Comparison of ENCODE assay signal across 15 cellular contexts in the genomic region with DNA sequence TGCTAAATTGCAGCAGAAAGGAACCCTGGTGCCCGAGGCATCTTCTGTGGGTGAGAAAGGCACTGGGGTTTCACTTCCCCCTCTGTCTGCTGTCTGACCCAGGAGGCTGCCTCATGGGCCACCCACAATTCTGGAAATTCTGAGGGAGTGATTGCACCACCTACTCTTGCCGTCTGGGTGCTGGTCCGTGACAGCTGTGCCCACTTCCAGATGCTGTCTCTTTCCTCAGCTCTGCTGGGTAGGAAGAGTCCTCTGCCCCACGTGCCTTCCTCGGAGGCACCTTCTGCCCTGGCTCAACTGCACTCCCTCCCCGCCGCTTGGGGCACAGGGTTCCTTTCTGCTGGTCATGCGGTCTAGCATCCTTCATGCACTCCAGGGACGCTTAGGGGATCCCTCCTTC.
DNase-seq lines count a peak whose midpoint lies in the region; ATAC-seq and TF ChIP-seq lines count a peak whose summit lies in the region.
"Had no signal": no experiment of that assay in that cellular context is flagged by ENCODE, and none has a peak within 500 bp of the region (broad histone marks: within the 10 kb centered on the region; RNA-seq: fewer than 3 reads in every experiment).

No MANE protein-coding gene starts in this region.

- no peak overlapping the region for H4K91ac ChIP-seq in neuronal stem cell (ENCODE audit: low read depth, low read length, poor library complexity)

- H3K36me3 ChIP-seq in BLaER1 treated with 17β-estradiol and CSF1 and Interleukin-3, amounts not matched to agents 10 nM and 100 nM: peaks cover 57 to 93% (median 81%) of the 10 kb centered on the region in 11 experiments
- H3K36me3 ChIP-seq in ectodermal cell (ENCODE audit: control insufficient read depth, insufficient read depth, low read length) (peaks cover 33% of the 10 kb centered on the region), neuronal stem cell (replicated peaks in 1 of 2; ENCODE audit: control insufficient read depth in 2 of 2, insufficient read depth in 2 of 2, low read length in 2 of 2) (peaks cover 41 to 93% of the 10 kb centered on the region in 2 donors), HAP-1 (replicated peaks) (no peaks in the 10 kb centered on the region)
- H3K36me3 ChIP-seq: ovary had no signal

- 92 to 93% methylated on average over 9 of the region's 9 CpGs for WGBS in ectodermal cell, 2 experiments
- no CpG with 5 or more reads among the region's 9 CpGs for WGBS in neuronal stem cell (ENCODE audit: extremely low coverage in 2 of 2, insufficient read length in 2 of 2, insufficient replicate concordance in 1 of 2), 2 donors

- H2BK120ac ChIP-seq in neuronal stem cell (ENCODE audit: low read depth, low read length): no peak overlapping the region

- H3K4ac ChIP-seq in neuronal stem cell (ENCODE audit: low read length): no peak overlapping the region

- no peaks in the 10 kb centered on the region for H3K9me3 ChIP-seq in BLaER1 treated with 17β-estradiol and CSF1 and Interleukin-3, amounts not matched to agents 10 nM and 100 nM (replicated peaks in 1 of 11)
- H3K9me3 ChIP-seq in ectodermal cell (ENCODE audit: control insufficient read depth, low read length): no peaks in the 10 kb centered on the region
- no peaks in the 10 kb centered on the region for H3K9me3 ChIP-seq in neuronal stem cell (replicated peaks in 1 of 2; ENCODE audit: control insufficient read depth in 2 of 2, insufficient read depth in 1 of 2, low read depth in 1 of 2, low read length in 2 of 2)
- no peaks in the 10 kb centered on the region for H3K9me3 ChIP-seq in HAP-1
- H3K9me3 ChIP-seq: ovary had no signal

- peak overlapping the region; percentile 19 for H3K18ac ChIP-seq in neuronal stem cell (ENCODE audit: low read length)

- ATAC-seq in GM21717 (IDR thresholded peaks at IDR 0.05; ENCODE audit: unreplicated experiment) (no peak), GM21825 (IDR thresholded peaks at IDR 0.05; ENCODE audit: unreplicated experiment) (no peak)

- H3K27me3 ChIP-seq in BLaER1 treated with 17β-estradiol and CSF1 and Interleukin-3, amounts not matched to agents 10 nM and 100 nM: no peaks in the 10 kb centered on the region
- H3K27me3 ChIP-seq in ectodermal cell (ENCODE audit: control insufficient read depth, insufficient read depth, low read length, poor library complexity, severe bottlenecking) (no peaks in the 10 kb centered on the region), neuronal stem cell (ENCODE audit: control insufficient read depth in 3 of 3, insufficient read depth in 3 of 3, low read depth in 1 of 3, low read length in 3 of 3) (no peaks in the 10 kb centered on the region), HAP-1 (ENCODE audit: low read depth) (no peaks in the 10 kb centered on the region)
- H3K27me3 ChIP-seq: foreskin keratinocyte, ovary had no signal

- no peak for TF ChIP-seq POLR2A in NB4 (IDR thresholded peaks at IDR 0.05; ENCODE audit: extremely low read depth, insufficient read length)

- no peak overlapping the region for H2AFZ ChIP-seq in neuronal stem cell (ENCODE audit: low read length)

- peak overlapping the region; percentile 94 to 100 (median 98); a peak in 21 of 22 replicates for H3K27ac ChIP-seq in BLaER1 treated with 17β-estradiol and CSF1 and Interleukin-3, amounts not matched to agents 10 nM and 100 nM
- H3K27ac ChIP-seq in ectodermal cell (ENCODE audit: insufficient read depth, low read depth, low read length, poor library complexity, severe bottlenecking) (peak overlapping the region; percentile 16), neuronal stem cell (replicated peaks; ENCODE audit: low read length) (no peak overlapping the region)
- H3K27ac ChIP-seq: foreskin keratinocyte, ovary had no signal

- TF ChIP-seq CTCF in NB4 (IDR thresholded peaks at IDR 0.05; ENCODE audit: low read depth, low read length): no peak

- H3K14ac ChIP-seq in neuronal stem cell (ENCODE audit: low read length): no peak overlapping the region

- no peak overlapping the region for H2AK5ac ChIP-seq in neuronal stem cell (ENCODE audit: low read depth, low read length)

- no peak overlapping the region for H2BK15ac ChIP-seq in neuronal stem cell (ENCODE audit: low read length)

- peak overlapping the region; percentile 87 to 100 (median 95) for H3K4me2 ChIP-seq in BLaER1 treated with 17β-estradiol and CSF1 and Interleukin-3, amounts not matched to agents 10 nM and 100 nM
- no peak overlapping the region for H3K4me2 ChIP-seq in neuronal stem cell (ENCODE audit: insufficient read depth, low read length, poor library complexity, severe bottlenecking)

- H2BK5ac ChIP-seq in neuronal stem cell (ENCODE audit: low read length): no peak overlapping the region

- no peaks in the 10 kb centered on the region; a peak in 1 of 22 replicates for H4K20me1 ChIP-seq in BLaER1 treated with 17β-estradiol and CSF1 and Interleukin-3, amounts not matched to agents 10 nM and 100 nM

- peak overlapping the region in 4 of 10 experiments; percentile 34 to 43 (median 40); a peak in 6 of 20 replicates for H3K4me3 ChIP-seq in BLaER1 treated with 17β-estradiol and CSF1 and Interleukin-3, amounts not matched to agents 10 nM and 100 nM
- H3K4me3 ChIP-seq in NB4 (ENCODE audit: low read depth, low read length): no peak overlapping the region
- no peak overlapping the region for H3K4me3 ChIP-seq in ectodermal cell (ENCODE audit: insufficient read depth, low read depth, low read length)
- H3K4me3 ChIP-seq in neuronal stem cell (ENCODE audit: low read length in 2 of 2): no peak overlapping the region
- H3K4me3 ChIP-seq in HAP-1: no peak overlapping the region
- H3K4me3 ChIP-seq: ovary had no signal

- peak overlapping the region; percentile 63 to 96 (median 90); a peak in 21 of 22 replicates for H3K9ac ChIP-seq in BLaER1 treated with 17β-estradiol and CSF1 and Interleukin-3, amounts not matched to agents 10 nM and 100 nM
- H3K9ac ChIP-seq in neuronal stem cell (ENCODE audit: low read depth, low read length, poor library complexity): no peak overlapping the region

- no peak overlapping the region for H4K8ac ChIP-seq in neuronal stem cell (ENCODE audit: low read depth, low read length)

- DNase-seq in NB4 (ENCODE audit: low read depth) (peak; percentile 79), neuronal stem cell (ENCODE audit: low spot score) (no peak), AG20443 (ENCODE audit: low spot score) (no peak), HAP-1 (ENCODE audit: low spot score in 2 of 2) (no peak)
- DNase-seq: activated naive CD8-positive, alpha-beta T cell treated with anti-CD3 and anti-CD28 coated beads, Interleukin-2, amount 10 ng/mL, durations not matched to agents 7 days and 5 days; dermis blood vessel endothelial cell; NCI-H1930; OCI-M1; ovary; T-helper 9 cell had no signal

- in situ Hi-C loops in HAP-1 (cut with MboI; ENCODE audit: low sequenced_read_pairs): no loop called here

- H2BK12ac ChIP-seq in neuronal stem cell (ENCODE audit: low read length): no peak overlapping the region

- peaks cover 2% of the 10 kb centered on the region for H3K79me1 ChIP-seq in neuronal stem cell (ENCODE audit: low read depth, low read length)

- H3K23ac ChIP-seq in neuronal stem cell (ENCODE audit: low read depth, low read length, poor library complexity): peak overlapping the region; percentile 40

- H3K4me1 ChIP-seq in BLaER1 treated with 17β-estradiol and CSF1 and Interleukin-3, amounts not matched to agents 10 nM and 100 nM: peaks cover 62 to 99% (median 97%) of the 10 kb centered on the region in 10 experiments
- H3K4me1 ChIP-seq in ectodermal cell (ENCODE audit: control insufficient read depth, insufficient read depth, low read length): no peaks in the 10 kb centered on the region
- no peaks in the 10 kb centered on the region for H3K4me1 ChIP-seq in neuronal stem cell (ENCODE audit: control insufficient read depth in 2 of 2, insufficient read depth in 1 of 2, low read depth in 1 of 2, low read length in 2 of 2)
- H3K4me1 ChIP-seq in HAP-1: no peaks in the 10 kb centered on the region
